In genomic region chr6:53614676-53615075, GRCh38 we compare ENCODE assay signal across 1 cellular context.
TF ChIP-seq lines count a peak whose summit lies in the region.

No MANE protein-coding gene starts in this region.

TF ChIP-seq in HepG2, 621 proteins besides CTCF, POLR2A, EP300 and RAD21 (continued from another document):
- TF ChIP-seq ZBTB1 (CRISPR knock-in tag; IDR thresholded peaks at IDR 0.05; ENCODE audit: borderline replicate concordance) (no peak), JARID2 (CRISPR knock-in tag; IDR thresholded peaks at IDR 0.05; ENCODE audit: insufficient replicate concordance) (no peak), ZNF3 (CRISPR knock-in tag; IDR thresholded peaks at IDR 0.05) (no peak; the same call in 1 of the 2 replicates)
